25 cellular contexts compared by ENCODE assay signal in genomic region chr1:28663871-28664470, GRCh38. TPM values are rescaled to one million over a fixed set of nuclear protein-coding genes. Genes with fewer than 3 reads are reported as not detected.
DNase-seq lines count a peak whose midpoint lies in the region; ATAC-seq, FAIRE-seq and TF ChIP-seq lines count a peak whose summit lies in the region.
"Had no signal": no experiment of that assay in that cellular context is flagged by ENCODE, and none has a peak within 500 bp of the region (broad histone marks: within the 10 kb centered on the region; RNA-seq: fewer than 3 reads in every experiment).

No MANE protein-coding gene starts in this region.

- peaks cover 0 to 4% of the 10 kb centered on the region in 2 experiments; a peak in 2 of 5 replicates for H3K27me3 ChIP-seq in HepG2 (ENCODE audit: control insufficient read depth in 1 of 2, insufficient read depth in 2 of 2, low read length in 2 of 2)
- H3K27me3 ChIP-seq in right lobe of liver, result no peaks in the 10 kb centered on the region
- H3K27me3 ChIP-seq: MG63, neutrophil, tibial nerve had no signal

- FAIRE-seq in HepG2 (lab: Jason Lieb, UNC), result no peak
- FAIRE-seq: A549, islet of Langerhans had no signal

- no peak for TF ChIP-seq RAD21 in HepG2 (CRISPR knock-in tag; IDR thresholded peaks at IDR 0.05)

- no peaks in the 10 kb centered on the region for H4K20me1 ChIP-seq in HepG2 (ENCODE audit: insufficient read depth, low read length)

- H3K36me3 ChIP-seq in HepG2 (replicated peaks in 1 of 2; ENCODE audit: control insufficient read depth in 1 of 2, insufficient read depth in 2 of 2, low read length in 2 of 2), result no peaks in the 10 kb centered on the region
- no peaks in the 10 kb centered on the region for H3K36me3 ChIP-seq in right lobe of liver
- no peaks in the 10 kb centered on the region for H3K36me3 ChIP-seq in mesodermal cell (ENCODE audit: control insufficient read depth, insufficient read depth, low read length)
- H3K36me3 ChIP-seq: MG63, neutrophil, tibial nerve had no signal

- H3K27ac ChIP-seq in HepG2 (ENCODE audit: extremely low read length, insufficient read depth, low read length) (no peak overlapping the region), right lobe of liver (no peak overlapping the region), angular gyrus (ENCODE audit: low read depth, low read length) (peak overlapping the region; percentile 78), mesodermal cell (ENCODE audit: low read depth, low read length, severe bottlenecking) (peak overlapping the region; percentile 10)
- H3K27ac ChIP-seq: A549, C4-2B, GM23248, neutrophil, tibial nerve had no signal

- H3K9me3 ChIP-seq in HepG2 (ENCODE audit: low read length) (no peaks in the 10 kb centered on the region), right lobe of liver (no peaks in the 10 kb centered on the region), mesodermal cell (ENCODE audit: control insufficient read depth, low read length) (no peaks in the 10 kb centered on the region)
- H3K9me3 ChIP-seq: A549, MG63, neutrophil, tibial nerve had no signal

- H3K4me1 ChIP-seq in HepG2 (ENCODE audit: insufficient read depth, low read length) (peaks cover 23% of the 10 kb centered on the region; the same call in 1 of the 2 replicates), right lobe of liver (peaks cover 0 to 6% (median 0%) of the 10 kb centered on the region in 4 donors), mesodermal cell (ENCODE audit: control insufficient read depth, insufficient read depth, low read length, poor library complexity, severe bottlenecking) (peaks cover 4% of the 10 kb centered on the region)

- in situ Hi-C loops in HepG2 (cut with HindIII; ENCODE audit: extremely low pct_ligation_motif_present, low pct_unique_long_range_greater_than_20kb), result no loop called here

- DNase-seq in HepG2 (ENCODE audit: low spot score) (no peak), right lobe of liver (no peak), NCI-H2029 (lab: John Stamatoyannopoulos, UW) (no peak), HuH-7 (ENCODE audit: low spot score) (no peak), foreskin fibroblast (no peak), GM20000 (ENCODE audit: low spot score) (no peak)
- DNase-seq: activated CD4-positive, alpha-beta T cell treated with anti-CD3 and anti-CD28 coated beads, Interleukin-2, amount 50 U/mL, for 4 hours; activated T-cell treated with anti-CD3 and anti-CD28 coated beads, Interleukin-2, amount 50 U/mL, for 24 hours; effector memory CD8-positive, alpha-beta T cell; GM23248; mammary epithelial cell; MG63; Right ventricle myocardium superior; stimulated activated naive B cell treated with anti-CD40 and anti-IgM and Interleukin-4, amounts not matched to agents 10 μg/mL and 1 μg/mL and 100 μg/mL, for 72 hours; T-cell had no signal

- CTCF ChIA-PET in HepG2 (lab: Yijun Ruan, JAX; ENCODE audit: low intra/inter-chr PET ratio, low total read pairs), result no interaction called here

- intact Hi-C loops in HepG2 (cut with micrococcal nuclease; ENCODE audit: unreplicated experiment) (no loop called here), right lobe of liver (cut with DNase I) (no loop called here)

- TF ChIP-seq CTCF in HepG2 (CRISPR knock-in tag; IDR thresholded peaks at IDR 0.05) (no peak), right lobe of liver (IDR thresholded peaks at IDR 0.05) (no peak), foreskin fibroblast (IDR thresholded peaks at IDR 0.05; ENCODE audit: low read depth, low read length) (no peak), GM20000 (IDR thresholded peaks at IDR 0.05; ENCODE audit: extremely low read depth, missing control alignments) (no peak)

- 39% methylated on average over 7 of the region's 7 CpGs for WGBS in HepG2 (ENCODE audit: low lambda C conversion rate)
- WGBS in right lobe of liver (ENCODE audit: insufficient coverage, low coverage, low lambda C conversion rate, missing lambda C conversion rate), result 63% methylated on average over 5 of the region's 7 CpGs
- WGBS in mesodermal cell (ENCODE audit: insufficient coverage in 2 of 2), 2 experiments, result 81 to 87% methylated on average over 3 to 4 of the region's 7 CpGs

- H3K9ac ChIP-seq in HepG2 (ENCODE audit: insufficient read depth, low read depth, low read length), result no peak overlapping the region
- H3K9ac ChIP-seq: GM23248 had no signal

- 0 out of 2 replicates have a peak overlapping the region, but pooled peaks have one; percentile 45 for H3K4me2 ChIP-seq in HepG2 (ENCODE audit: low read depth, low read length)
- H3K4me2 ChIP-seq: A549 had no signal

- no TSS peak for BruUV-seq in HepG2 (replicated peaks; lab: Mats Ljungman, UMichigan)

- H3K4me3 ChIP-seq in HepG2 (replicated peaks in 1 of 3; ENCODE audit: insufficient read depth in 1 of 3, low read depth in 2 of 3, low read length in 3 of 3), result no peak overlapping the region
- no peak overlapping the region for H3K4me3 ChIP-seq in right lobe of liver
- H3K4me3 ChIP-seq in mesodermal cell (ENCODE audit: extremely low read depth, insufficient read depth, low read length, poor library complexity, severe bottlenecking), result no peak overlapping the region
- no peak overlapping the region for H3K4me3 ChIP-seq in foreskin fibroblast (ENCODE audit: low read depth in 1 of 2, low read length in 2 of 2)
- H3K4me3 ChIP-seq: A549, GM23248, MG63, tibial nerve had no signal

- H2AFZ ChIP-seq in HepG2 (ENCODE audit: low read length), result no peak overlapping the region
- H2AFZ ChIP-seq: GM23248 had no signal

- ATAC-seq in HepG2, result no peak
- ATAC-seq in right lobe of liver, result no peak
- ATAC-seq: A549; effector memory CD8-positive, alpha-beta T cell; stimulated activated naive B cell treated with anti-CD40 and anti-IgM and Interleukin-4, amounts not matched to agents 10 μg/mL and 1 μg/mL and 100 μg/mL, for 72 hours; T-cell had no signal

- no peak for TF ChIP-seq EP300 in HepG2 (IDR thresholded peaks at IDR 0.05; ENCODE audit: low read depth in 2 of 2, low read length in 2 of 2)
- no peak for TF ChIP-seq EP300 in HepG2 (CRISPR knock-in tag; IDR thresholded peaks at IDR 0.05; ENCODE audit: borderline replicate concordance)

- H3K79me2 ChIP-seq in HepG2 (ENCODE audit: insufficient read depth, low read length), result no peaks in the 10 kb centered on the region

- no peak for TF ChIP-seq POLR2A in HepG2 (IDR thresholded peaks at IDR 0.05; ENCODE audit: insufficient read depth in 1 of 2, low read depth in 2 of 2, low read length in 2 of 2)
- TF ChIP-seq POLR2A in right lobe of liver (IDR thresholded peaks at IDR 0.05), result no peak

- POLR2A ChIA-PET in HepG2 (lab: Yijun Ruan, JAX), result interaction anchor here (1.5 kb wide), 1 partner anchor 15 kb away, joined by 4 read pairs; the partner anchor contains the start of gene RNU11

RNA-seq across cellular contexts. Expression of gene GMEB1, which starts 4.6 kb away (rescaled TPM):
- total RNA-seq in HepG2 (2016; rRNA removed; fragmentation: Illumina TruSeq; extraction: Trizol) (6.0 and 7.4 TPM in 2 replicates), right lobe of liver (1 to 10 TPM; 2.8 to 5.7 (median 4.6) TPM)
- total RNA-seq in HepG2 (2016; cell fraction: cytosol; rRNA removed; fragmentation: Illumina TruSeq; extraction: Trizol; ENCODE audit: low read depth), result 2.2 and 3.4 TPM in 2 replicates
- 5.6 and 6.4 TPM in 2 replicates for total RNA-seq in HepG2 (2016; cell fraction: insoluble cytoplasmic fraction; rRNA removed; fragmentation: Illumina TruSeq; extraction: Trizol)
- 3.9 and 4.7 TPM in 2 replicates for total RNA-seq in HepG2 (2016; cell fraction: membrane; rRNA removed; fragmentation: Illumina TruSeq; extraction: Trizol)
- total RNA-seq in HepG2 (2016; cell fraction: nucleus; rRNA removed; fragmentation: Illumina TruSeq; extraction: Trizol), result 2.9 and 3.5 TPM in 2 replicates
- 2.4 and 3.0 TPM in 2 replicates for polyA plus RNA-seq in HepG2 (2011; rRNA removed)
- 2.0 and 2.4 TPM in 2 replicates for polyA plus RNA-seq in HepG2 (2011; cell fraction: cytosol; rRNA removed)
- 3.0 and 3.7 TPM in 2 replicates for polyA plus RNA-seq in HepG2 (2011; cell fraction: nucleus; rRNA removed)
- polyA plus RNA-seq in HepG2 (2012), result 2.1 and 2.6 TPM in 2 replicates
- polyA plus RNA-seq in HepG2 (2016; cell fraction: cytosol; fragmentation: Illumina TruSeq; extraction: Trizol; ENCODE audit: low read depth), result 0.72 and 0.81 TPM in 2 replicates
- polyA plus RNA-seq in HepG2 (2016; cell fraction: insoluble cytoplasmic fraction; fragmentation: Illumina TruSeq; extraction: Trizol; ENCODE audit: low read depth), result 5.7 TPM in 2 replicates
- polyA plus RNA-seq in HepG2 (2016; cell fraction: membrane; fragmentation: Illumina TruSeq; extraction: Trizol; ENCODE audit: low read depth), result 1.0 and 1.5 TPM in 2 replicates
- polyA plus RNA-seq in HepG2 (2016; cell fraction: nucleus; fragmentation: Illumina TruSeq; extraction: Trizol; ENCODE audit: insufficient read depth, low read depth), result 4.7 and 5.2 TPM in 2 replicates
- polyA minus RNA-seq in HepG2 (2011; rRNA and poly(A)+ RNA removed; ENCODE audit: low replicate concordance), result 8.5 and 19.7 TPM in 2 replicates
- 2.0 and 2.1 TPM in 2 replicates for polyA minus RNA-seq in HepG2 (2011; cell fraction: cytosol; rRNA and poly(A)+ RNA removed)
- 2.6 and 3.9 TPM in 2 replicates for polyA minus RNA-seq in HepG2 (2011; cell fraction: nucleus; rRNA and poly(A)+ RNA removed)
- polyA plus RNA-seq in mesodermal cell (2013, experiment 1 of 2), result 14.0 TPM
- 12.7 TPM for polyA plus RNA-seq in mesodermal cell (2013, experiment 2 of 2)

RNA-seq across cellular contexts. Expression of gene RNU11, which starts 15.6 kb away (rescaled TPM):
- total RNA-seq in HepG2 (2016; rRNA removed; fragmentation: Illumina TruSeq; extraction: Trizol), result not detected in 2 replicates
- total RNA-seq in HepG2 (2016; cell fraction: cytosol; rRNA removed; fragmentation: Illumina TruSeq; extraction: Trizol; ENCODE audit: low read depth), result not detected in 2 replicates
- total RNA-seq in HepG2 (2016; cell fraction: insoluble cytoplasmic fraction; rRNA removed; fragmentation: Illumina TruSeq; extraction: Trizol), result not detected in 2 replicates
- not detected in 2 replicates for total RNA-seq in HepG2 (2016; cell fraction: membrane; rRNA removed; fragmentation: Illumina TruSeq; extraction: Trizol)
- not detected in 2 replicates for total RNA-seq in HepG2 (2016; cell fraction: nucleus; rRNA removed; fragmentation: Illumina TruSeq; extraction: Trizol)
- not detected in 2 replicates for polyA plus RNA-seq in HepG2 (2011; rRNA removed)
- polyA plus RNA-seq in HepG2 (2011; cell fraction: cytosol; rRNA removed), result not detected in 2 replicates
- not detected in 2 replicates for polyA plus RNA-seq in HepG2 (2011; cell fraction: nucleus; rRNA removed)
- not detected in 2 replicates for polyA plus RNA-seq in HepG2 (2012)
- polyA plus RNA-seq in HepG2 (2016; cell fraction: cytosol; fragmentation: Illumina TruSeq; extraction: Trizol; ENCODE audit: low read depth), result not detected in 2 replicates
- not detected in 2 replicates for polyA plus RNA-seq in HepG2 (2016; cell fraction: insoluble cytoplasmic fraction; fragmentation: Illumina TruSeq; extraction: Trizol; ENCODE audit: low read depth)
- polyA plus RNA-seq in HepG2 (2016; cell fraction: membrane; fragmentation: Illumina TruSeq; extraction: Trizol; ENCODE audit: low read depth), result not detected in 2 replicates
- polyA plus RNA-seq in HepG2 (2016; cell fraction: nucleus; fragmentation: Illumina TruSeq; extraction: Trizol; ENCODE audit: insufficient read depth, low read depth), result not detected in 2 replicates
- not detected in 2 replicates for polyA minus RNA-seq in HepG2 (2011; rRNA and poly(A)+ RNA removed; ENCODE audit: low replicate concordance)
- polyA minus RNA-seq in HepG2 (2011; cell fraction: cytosol; rRNA and poly(A)+ RNA removed), result 128 and 411 TPM in 2 replicates
- not detected in 2 replicates for polyA minus RNA-seq in HepG2 (2011; cell fraction: nucleus; rRNA and poly(A)+ RNA removed)
- not detected for total RNA-seq in right lobe of liver
- 1,799 TPM for polyA plus RNA-seq in mesodermal cell (2013, experiment 1 of 2)
- 2,691 TPM for polyA plus RNA-seq in mesodermal cell (2013, experiment 2 of 2)
- total RNA-seq: cardiac septum, fibroblast of lung, GM23248, mammary epithelial cell, NCI-H460, Right ventricle myocardium superior, T-cell, tibial nerve had no signal
- polyA plus RNA-seq: A549, fibroblast of lung, GM23248, mammary epithelial cell had no signal

RNA-seq across cellular contexts. Expression of gene TAF12, which starts 21.1 kb away (rescaled TPM):
- total RNA-seq in HepG2 (2016; rRNA removed; fragmentation: Illumina TruSeq; extraction: Trizol), result 17.1 and 24.2 TPM in 2 replicates
- total RNA-seq in HepG2 (2016; cell fraction: cytosol; rRNA removed; fragmentation: Illumina TruSeq; extraction: Trizol; ENCODE audit: low read depth), result 11.2 and 13.5 TPM in 2 replicates
- total RNA-seq in HepG2 (2016; cell fraction: insoluble cytoplasmic fraction; rRNA removed; fragmentation: Illumina TruSeq; extraction: Trizol), result 17.3 and 23.0 TPM in 2 replicates
- 15.4 and 19.0 TPM in 2 replicates for total RNA-seq in HepG2 (2016; cell fraction: membrane; rRNA removed; fragmentation: Illumina TruSeq; extraction: Trizol)
- 5.0 and 7.5 TPM in 2 replicates for total RNA-seq in HepG2 (2016; cell fraction: nucleus; rRNA removed; fragmentation: Illumina TruSeq; extraction: Trizol)
- 15.7 and 16.3 TPM in 2 replicates for polyA plus RNA-seq in HepG2 (2011; rRNA removed)
- 12.7 and 16.7 TPM in 2 replicates for polyA plus RNA-seq in HepG2 (2011; cell fraction: cytosol; rRNA removed)
- 3.6 and 5.7 TPM in 2 replicates for polyA plus RNA-seq in HepG2 (2011; cell fraction: nucleus; rRNA removed)
- polyA plus RNA-seq in HepG2 (2012), result 11.2 and 11.6 TPM in 2 replicates
- polyA plus RNA-seq in HepG2 (2016; cell fraction: cytosol; fragmentation: Illumina TruSeq; extraction: Trizol; ENCODE audit: low read depth), result 9.1 and 13.2 TPM in 2 replicates
- polyA plus RNA-seq in HepG2 (2016; cell fraction: insoluble cytoplasmic fraction; fragmentation: Illumina TruSeq; extraction: Trizol; ENCODE audit: low read depth), result 27.3 and 28.3 TPM in 2 replicates
- 13.7 and 19.3 TPM in 2 replicates for polyA plus RNA-seq in HepG2 (2016; cell fraction: membrane; fragmentation: Illumina TruSeq; extraction: Trizol; ENCODE audit: low read depth)
- polyA plus RNA-seq in HepG2 (2016; cell fraction: nucleus; fragmentation: Illumina TruSeq; extraction: Trizol; ENCODE audit: insufficient read depth, low read depth), result 9.2 and 11.2 TPM in 2 replicates
- 3.7 and 10.8 TPM in 2 replicates for polyA minus RNA-seq in HepG2 (2011; rRNA and poly(A)+ RNA removed; ENCODE audit: low replicate concordance)
- polyA minus RNA-seq in HepG2 (2011; cell fraction: cytosol; rRNA and poly(A)+ RNA removed), result 4.5 and 6.4 TPM in 2 replicates
- polyA minus RNA-seq in HepG2 (2011; cell fraction: nucleus; rRNA and poly(A)+ RNA removed), result 3.9 and 6.5 TPM in 2 replicates
- total RNA-seq in right lobe of liver, result 10 to 100 TPM in 4 of 6 experiments, 1 to 10 TPM in 2; 7.8 to 12.0 (median 10.3) TPM
- 28.2 TPM for polyA plus RNA-seq in mesodermal cell (2013, experiment 1 of 2)
- polyA plus RNA-seq in mesodermal cell (2013, experiment 2 of 2), result 32.0 TPM

Comparison
In these comparisons a context has a peak if more than half of its experiments do, and no peak if none do; other contexts are left out.
1. H3K27ac ChIP-seq: peak in angular gyrus (single experiment) and mesodermal cell (single experiment); none in HepG2 (single experiment) and right lobe of liver (0 of 3).